Comparison of ENCODE assay signal across 24 cellular contexts in genomic region chr7:16693601-16694318, GRCh38.
"Had no signal": no experiment of that assay in that cellular context is flagged by ENCODE, and none has a peak within 500 bp of the region (broad histone marks: within the 10 kb centered on the region; RNA-seq: fewer than 3 reads in every experiment).

No MANE protein-coding gene starts in this region.

- ATAC-seq: activated CD8-positive, alpha-beta memory T cell treated with anti-CD3 and anti-CD28 coated beads, Interleukin-2, amount 10 ng/mL, durations not matched to agents 7 days and 5 days; activated CD8-positive, alpha-beta T cell treated with anti-CD3 and anti-CD28 coated beads, Interleukin-2, amount 10 ng/mL, durations not matched to agents 7 days and 5 days; effector memory CD8-positive, alpha-beta T cell; gastrocnemius medialis; left colon; naive thymus-derived CD4-positive, alpha-beta T cell; pancreas; stimulated activated effector memory CD8-positive, alpha-beta T cell treated with anti-CD3 and anti-CD28 coated beads, Interleukin-12 subunit alpha, Interleukin-12 subunit beta, amount 100 ng/mL, for 72 hours; T-cell; upper lobe of right lung had no signal

- H3K27ac ChIP-seq: coronary artery, pancreas, prostate gland, sigmoid colon, thyroid gland, upper lobe of right lung had no signal

- H3K4me3 ChIP-seq: coronary artery, gastrocnemius medialis, pancreas, prostate gland, sigmoid colon, thyroid gland, upper lobe of right lung had no signal

- H3K4me1 ChIP-seq: gastrocnemius medialis, pancreas, prostate gland, sigmoid colon, thyroid gland, upper lobe of right lung had no signal

- DNase-seq: activated B cell treated with CpG ODN at 0.5 μM for 24 hours; activated CD8-positive, alpha-beta memory T cell treated with anti-CD3 and anti-CD28 coated beads, Interleukin-2, amount 10 ng/mL, durations not matched to agents 7 days and 5 days; activated CD8-positive, alpha-beta T cell treated with anti-CD3 and anti-CD28 coated beads, Interleukin-2, amount 10 ng/mL, durations not matched to agents 7 days and 5 days; activated effector memory CD4-positive, alpha-beta T cell treated with Interleukin-2 at 50 U/mL for 16 hours; activated naive CD4-positive, alpha-beta T cell treated with anti-CD3 and anti-CD28 coated beads for 36 hours; amygdala; cerebellar nuclear complex; effector memory CD8-positive, alpha-beta T cell; erythroblast; gastrocnemius medialis; glutamatergic neuron; kidney; left colon; naive thymus-derived CD4-positive, alpha-beta T cell; pancreas; sigmoid colon; small intestine; stimulated activated CD4-positive, alpha-beta T cell treated with anti-CD3 and anti-CD28 coated beads, Interleukin-4, amount 100 ng/mL, for 24 hours; T-cell; thyroid gland; upper lobe of right lung had no signal

- H3K36me3 ChIP-seq: prostate gland had no signal

- H3K9me3 ChIP-seq: gastrocnemius medialis, pancreas, prostate gland, sigmoid colon, thyroid gland, upper lobe of right lung had no signal

- H3K27me3 ChIP-seq: gastrocnemius medialis, pancreas, sigmoid colon, thyroid gland, upper lobe of right lung had no signal
